ENCODE assay signal across 1 cellular context in the genomic region with DNA sequence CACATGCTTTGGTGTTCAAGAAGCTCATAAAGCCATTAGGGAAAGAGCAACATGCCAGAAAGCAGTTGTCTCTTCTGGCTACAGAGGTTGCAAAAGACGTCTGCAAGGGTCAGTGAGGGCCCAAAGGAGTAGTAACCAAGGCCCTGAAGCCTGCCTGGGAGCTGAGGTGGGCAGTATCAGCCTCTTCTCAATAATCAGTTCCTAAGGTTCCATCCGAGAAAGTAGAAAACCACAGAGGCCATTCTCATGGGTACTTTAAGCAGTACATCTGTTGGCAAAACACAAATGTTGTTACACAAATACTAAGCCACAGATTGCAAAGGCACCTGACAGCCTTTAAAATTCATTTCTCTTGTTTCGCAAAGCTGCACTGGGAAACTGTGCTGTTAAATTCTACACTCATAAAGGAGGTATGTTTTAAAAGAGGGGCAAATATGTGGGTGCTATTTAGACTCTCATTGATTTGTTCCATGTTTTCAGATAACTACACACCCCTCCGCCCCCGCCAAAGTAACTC.
TF ChIP-seq lines count a peak whose summit lies in the region.

No MANE protein-coding gene starts in this region.

TF ChIP-seq in WTC11, 78 proteins besides CTCF, POLR2A, EP300 and RAD21:
- TF ChIP-seq HMGXB4 (CRISPR knock-in tag; IDR thresholded peaks at IDR 0.05) (no peak), SOX15 (CRISPR knock-in tag; IDR thresholded peaks at IDR 0.05) (no peak), E2F1 (CRISPR knock-in tag; IDR thresholded peaks at IDR 0.05) (no peak), GABPB1 (CRISPR knock-in tag; IDR thresholded peaks at IDR 0.05) (no peak), RORB (CRISPR knock-in tag; IDR thresholded peaks at IDR 0.05) (no peak), SMAD4 (CRISPR knock-in tag; IDR thresholded peaks at IDR 0.05) (no peak), AFF4 (CRISPR knock-in tag; IDR thresholded peaks at IDR 0.05; ENCODE audit: borderline replicate concordance) (no peak), FOXK1 (CRISPR knock-in tag; IDR thresholded peaks at IDR 0.05) (no peak), HMGA2 (CRISPR knock-in tag; IDR thresholded peaks at IDR 0.05) (no peak), RELA (CRISPR knock-in tag; IDR thresholded peaks at IDR 0.05; ENCODE audit: borderline replicate concordance) (no peak)
- TF ChIP-seq, protein P1, sequence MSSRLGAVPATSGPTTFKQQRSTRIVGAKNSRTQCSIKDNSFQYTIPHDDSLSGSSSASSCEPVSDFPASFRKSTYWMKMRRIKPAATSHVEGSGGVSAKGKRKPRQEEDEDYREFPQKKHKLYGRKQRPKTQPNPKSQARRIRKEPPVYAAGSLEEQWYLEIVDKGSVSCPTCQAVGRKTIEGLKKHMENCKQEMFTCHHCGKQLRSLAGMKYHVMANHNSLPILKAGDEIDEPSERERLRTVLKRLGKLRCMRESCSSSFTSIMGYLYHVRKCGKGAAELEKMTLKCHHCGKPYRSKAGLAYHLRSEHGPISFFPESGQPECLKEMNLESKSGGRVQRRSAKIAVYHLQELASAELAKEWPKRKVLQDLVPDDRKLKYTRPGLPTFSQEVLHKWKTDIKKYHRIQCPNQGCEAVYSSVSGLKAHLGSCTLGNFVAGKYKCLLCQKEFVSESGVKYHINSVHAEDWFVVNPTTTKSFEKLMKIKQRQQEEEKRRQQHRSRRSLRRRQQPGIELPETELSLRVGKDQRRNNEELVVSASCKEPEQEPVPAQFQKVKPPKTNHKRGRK (CRISPR knock-in tag; IDR thresholded peaks at IDR 0.05; ENCODE audit: borderline replicate concordance) = no peak
- TF ChIP-seq, protein P2, sequence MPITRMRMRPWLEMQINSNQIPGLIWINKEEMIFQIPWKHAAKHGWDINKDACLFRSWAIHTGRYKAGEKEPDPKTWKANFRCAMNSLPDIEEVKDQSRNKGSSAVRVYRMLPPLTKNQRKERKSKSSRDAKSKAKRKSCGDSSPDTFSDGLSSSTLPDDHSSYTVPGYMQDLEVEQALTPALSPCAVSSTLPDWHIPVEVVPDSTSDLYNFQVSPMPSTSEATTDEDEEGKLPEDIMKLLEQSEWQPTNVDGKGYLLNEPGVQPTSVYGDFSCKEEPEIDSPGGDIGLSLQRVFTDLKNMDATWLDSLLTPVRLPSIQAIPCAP (CRISPR knock-in tag; IDR thresholded peaks at IDR 0.05) = no peak
- TF ChIP-seq, protein P3, sequence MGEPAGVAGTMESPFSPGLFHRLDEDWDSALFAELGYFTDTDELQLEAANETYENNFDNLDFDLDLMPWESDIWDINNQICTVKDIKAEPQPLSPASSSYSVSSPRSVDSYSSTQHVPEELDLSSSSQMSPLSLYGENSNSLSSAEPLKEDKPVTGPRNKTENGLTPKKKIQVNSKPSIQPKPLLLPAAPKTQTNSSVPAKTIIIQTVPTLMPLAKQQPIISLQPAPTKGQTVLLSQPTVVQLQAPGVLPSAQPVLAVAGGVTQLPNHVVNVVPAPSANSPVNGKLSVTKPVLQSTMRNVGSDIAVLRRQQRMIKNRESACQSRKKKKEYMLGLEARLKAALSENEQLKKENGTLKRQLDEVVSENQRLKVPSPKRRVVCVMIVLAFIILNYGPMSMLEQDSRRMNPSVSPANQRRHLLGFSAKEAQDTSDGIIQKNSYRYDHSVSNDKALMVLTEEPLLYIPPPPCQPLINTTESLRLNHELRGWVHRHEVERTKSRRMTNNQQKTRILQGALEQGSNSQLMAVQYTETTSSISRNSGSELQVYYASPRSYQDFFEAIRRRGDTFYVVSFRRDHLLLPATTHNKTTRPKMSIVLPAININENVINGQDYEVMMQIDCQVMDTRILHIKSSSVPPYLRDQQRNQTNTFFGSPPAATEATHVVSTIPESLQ (CRISPR knock-in tag; IDR thresholded peaks at IDR 0.05) = no peak
TF ChIP-seq in WTC11: peak in this region for 0.
